In genomic region chr5:113182658-113183344, GRCh38 we compare ENCODE assay signal across 1 cellular context.
TF ChIP-seq lines count a peak whose summit lies in the region.

No MANE protein-coding gene starts in this region.

TF ChIP-seq in GM23338, 12 proteins besides CTCF, POLR2A, EP300 and RAD21 (continued from another document):
- TF ChIP-seq ZNF462 (CRISPR knock-in tag; IDR thresholded peaks at IDR 0.05) (no peak), ZNF331 (CRISPR knock-in tag; IDR thresholded peaks at IDR 0.05; ENCODE audit: low read depth) (no peak), POLR2AphosphoS5 (IDR thresholded peaks at IDR 0.05; ENCODE audit: low read depth) (no peak)
